In the genomic region with DNA sequence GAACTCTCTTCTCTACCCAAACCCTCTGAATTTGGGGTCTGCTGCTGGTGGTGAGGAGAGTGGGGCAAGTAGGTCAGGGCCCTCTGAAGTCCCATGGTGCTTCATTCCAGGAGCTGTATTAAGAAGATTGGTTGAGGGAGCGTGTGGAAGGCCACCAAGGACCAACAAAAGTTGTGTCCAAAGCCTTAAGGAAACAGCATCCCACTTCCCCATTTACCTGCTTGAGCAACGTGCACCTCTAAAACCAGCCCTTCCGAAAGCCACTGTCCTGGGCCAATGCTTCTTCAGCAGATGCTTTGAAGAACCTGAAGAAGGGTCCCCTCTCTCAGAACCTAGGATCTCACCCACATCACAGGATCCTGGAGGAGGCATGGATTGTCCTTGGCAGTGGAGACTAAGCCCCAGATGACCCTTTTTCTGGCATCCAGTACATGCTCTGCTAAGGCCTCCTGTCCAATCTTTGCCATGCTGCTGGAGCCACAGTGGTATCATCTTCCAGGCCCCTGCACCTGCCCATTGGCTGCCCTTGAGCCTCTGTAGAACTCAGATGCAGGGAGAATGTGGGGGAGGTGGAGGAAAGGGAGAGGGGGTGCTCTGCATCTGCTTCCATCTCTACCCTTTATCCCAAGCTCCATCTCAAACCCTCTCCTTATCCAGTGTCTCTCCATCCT, we compare ENCODE assay signal across 2 cellular contexts.
TF ChIP-seq lines count a peak whose summit lies in the region.

No MANE protein-coding gene starts in this region.

TF ChIP-seq in GM23338, 12 proteins besides CTCF, POLR2A, EP300 and RAD21:
- TF ChIP-seq, protein P1, sequence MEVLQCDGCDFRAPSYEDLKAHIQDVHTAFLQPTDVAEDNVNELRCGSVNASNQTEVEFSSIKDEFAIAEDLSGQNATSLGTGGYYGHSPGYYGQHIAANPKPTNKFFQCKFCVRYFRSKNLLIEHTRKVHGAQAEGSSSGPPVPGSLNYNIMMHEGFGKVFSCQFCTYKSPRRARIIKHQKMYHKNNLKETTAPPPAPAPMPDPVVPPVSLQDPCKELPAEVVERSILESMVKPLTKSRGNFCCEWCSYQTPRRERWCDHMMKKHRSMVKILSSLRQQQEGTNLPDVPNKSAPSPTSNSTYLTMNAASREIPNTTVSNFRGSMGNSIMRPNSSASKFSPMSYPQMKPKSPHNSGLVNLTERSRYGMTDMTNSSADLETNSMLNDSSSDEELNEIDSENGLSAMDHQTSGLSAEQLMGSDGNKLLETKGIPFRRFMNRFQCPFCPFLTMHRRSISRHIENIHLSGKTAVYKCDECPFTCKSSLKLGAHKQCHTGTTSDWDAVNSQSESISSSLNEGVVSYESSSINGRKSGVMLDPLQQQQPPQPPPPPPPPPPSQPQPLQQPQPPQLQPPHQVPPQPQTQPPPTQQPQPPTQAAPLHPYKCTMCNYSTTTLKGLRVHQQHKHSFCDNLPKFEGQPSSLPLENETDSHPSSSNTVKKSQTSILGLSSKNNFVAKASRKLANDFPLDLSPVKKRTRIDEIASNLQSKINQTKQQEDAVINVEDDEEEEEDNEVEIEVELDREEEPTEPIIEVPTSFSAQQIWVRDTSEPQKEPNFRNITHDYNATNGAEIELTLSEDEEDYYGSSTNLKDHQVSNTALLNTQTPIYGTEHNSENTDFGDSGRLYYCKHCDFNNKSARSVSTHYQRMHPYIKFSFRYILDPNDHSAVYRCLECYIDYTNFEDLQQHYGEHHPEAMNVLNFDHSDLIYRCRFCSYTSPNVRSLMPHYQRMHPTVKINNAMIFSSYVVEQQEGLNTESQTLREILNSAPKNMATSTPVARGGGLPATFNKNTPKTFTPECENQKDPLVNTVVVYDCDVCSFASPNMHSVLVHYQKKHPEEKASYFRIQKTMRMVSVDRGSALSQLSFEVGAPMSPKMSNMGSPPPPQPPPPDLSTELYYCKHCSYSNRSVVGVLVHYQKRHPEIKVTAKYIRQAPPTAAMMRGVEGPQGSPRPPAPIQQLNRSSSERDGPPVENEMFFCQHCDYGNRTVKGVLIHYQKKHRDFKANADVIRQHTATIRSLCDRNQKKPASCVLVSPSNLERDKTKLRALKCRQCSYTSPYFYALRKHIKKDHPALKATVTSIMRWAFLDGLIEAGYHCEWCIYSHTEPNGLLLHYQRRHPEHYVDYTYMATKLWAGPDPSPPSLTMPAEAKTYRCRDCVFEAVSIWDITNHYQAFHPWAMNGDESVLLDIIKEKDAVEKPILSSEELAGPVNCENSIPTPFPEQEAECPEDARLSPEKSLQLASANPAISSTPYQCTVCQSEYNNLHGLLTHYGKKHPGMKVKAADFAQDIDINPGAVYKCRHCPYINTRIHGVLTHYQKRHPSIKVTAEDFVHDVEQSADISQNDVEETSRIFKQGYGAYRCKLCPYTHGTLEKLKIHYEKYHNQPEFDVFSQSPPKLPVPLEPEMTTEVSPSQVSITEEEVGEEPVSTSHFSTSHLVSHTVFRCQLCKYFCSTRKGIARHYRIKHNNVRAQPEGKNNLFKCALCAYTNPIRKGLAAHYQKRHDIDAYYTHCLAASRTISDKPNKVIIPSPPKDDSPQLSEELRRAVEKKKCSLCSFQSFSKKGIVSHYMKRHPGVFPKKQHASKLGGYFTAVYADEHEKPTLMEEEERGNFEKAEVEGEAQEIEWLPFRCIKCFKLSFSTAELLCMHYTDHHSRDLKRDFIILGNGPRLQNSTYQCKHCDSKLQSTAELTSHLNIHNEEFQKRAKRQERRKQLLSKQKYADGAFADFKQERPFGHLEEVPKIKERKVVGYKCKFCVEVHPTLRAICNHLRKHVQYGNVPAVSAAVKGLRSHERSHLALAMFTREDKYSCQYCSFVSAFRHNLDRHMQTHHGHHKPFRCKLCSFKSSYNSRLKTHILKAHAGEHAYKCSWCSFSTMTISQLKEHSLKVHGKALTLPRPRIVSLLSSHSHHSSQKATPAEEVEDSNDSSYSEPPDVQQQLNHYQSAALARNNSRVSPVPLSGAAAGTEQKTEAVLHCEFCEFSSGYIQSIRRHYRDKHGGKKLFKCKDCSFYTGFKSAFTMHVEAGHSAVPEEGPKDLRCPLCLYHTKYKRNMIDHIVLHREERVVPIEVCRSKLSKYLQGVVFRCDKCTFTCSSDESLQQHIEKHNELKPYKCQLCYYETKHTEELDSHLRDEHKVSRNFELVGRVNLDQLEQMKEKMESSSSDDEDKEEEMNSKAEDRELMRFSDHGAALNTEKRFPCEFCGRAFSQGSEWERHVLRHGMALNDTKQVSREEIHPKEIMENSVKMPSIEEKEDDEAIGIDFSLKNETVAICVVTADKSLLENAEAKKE (CRISPR knock-in tag; IDR thresholded peaks at IDR 0.05): no peak
- TF ChIP-seq ZNF114 (CRISPR knock-in tag; IDR thresholded peaks at IDR 0.05): no peak
- no peak for TF ChIP-seq POLR2AphosphoS5 (IDR thresholded peaks at IDR 0.05; ENCODE audit: low read depth)

TF ChIP-seq in liver, 16 proteins besides CTCF, POLR2A, EP300 and RAD21:
- TF ChIP-seq, protein P2, sequence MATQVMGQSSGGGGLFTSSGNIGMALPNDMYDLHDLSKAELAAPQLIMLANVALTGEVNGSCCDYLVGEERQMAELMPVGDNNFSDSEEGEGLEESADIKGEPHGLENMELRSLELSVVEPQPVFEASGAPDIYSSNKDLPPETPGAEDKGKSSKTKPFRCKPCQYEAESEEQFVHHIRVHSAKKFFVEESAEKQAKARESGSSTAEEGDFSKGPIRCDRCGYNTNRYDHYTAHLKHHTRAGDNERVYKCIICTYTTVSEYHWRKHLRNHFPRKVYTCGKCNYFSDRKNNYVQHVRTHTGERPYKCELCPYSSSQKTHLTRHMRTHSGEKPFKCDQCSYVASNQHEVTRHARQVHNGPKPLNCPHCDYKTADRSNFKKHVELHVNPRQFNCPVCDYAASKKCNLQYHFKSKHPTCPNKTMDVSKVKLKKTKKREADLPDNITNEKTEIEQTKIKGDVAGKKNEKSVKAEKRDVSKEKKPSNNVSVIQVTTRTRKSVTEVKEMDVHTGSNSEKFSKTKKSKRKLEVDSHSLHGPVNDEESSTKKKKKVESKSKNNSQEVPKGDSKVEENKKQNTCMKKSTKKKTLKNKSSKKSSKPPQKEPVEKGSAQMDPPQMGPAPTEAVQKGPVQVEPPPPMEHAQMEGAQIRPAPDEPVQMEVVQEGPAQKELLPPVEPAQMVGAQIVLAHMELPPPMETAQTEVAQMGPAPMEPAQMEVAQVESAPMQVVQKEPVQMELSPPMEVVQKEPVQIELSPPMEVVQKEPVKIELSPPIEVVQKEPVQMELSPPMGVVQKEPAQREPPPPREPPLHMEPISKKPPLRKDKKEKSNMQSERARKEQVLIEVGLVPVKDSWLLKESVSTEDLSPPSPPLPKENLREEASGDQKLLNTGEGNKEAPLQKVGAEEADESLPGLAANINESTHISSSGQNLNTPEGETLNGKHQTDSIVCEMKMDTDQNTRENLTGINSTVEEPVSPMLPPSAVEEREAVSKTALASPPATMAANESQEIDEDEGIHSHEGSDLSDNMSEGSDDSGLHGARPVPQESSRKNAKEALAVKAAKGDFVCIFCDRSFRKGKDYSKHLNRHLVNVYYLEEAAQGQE (IDR thresholded peaks at IDR 0.05): no peak
- TF ChIP-seq EGR1 (IDR thresholded peaks at IDR 0.05; ENCODE audit: low read depth in 2 of 2) (no peak), TAF1 (conservative IDR thresholded peaks at IDR 0.05) (no peak), JUND (IDR thresholded peaks at IDR 0.05) (no peak), FOXA2 (IDR thresholded peaks at IDR 0.05) (no peak), HNF4G (IDR thresholded peaks at IDR 0.05) (no peak), HNF4A (conservative IDR thresholded peaks at IDR 0.05) (no peak)
- TF ChIP-seq, protein P3, sequence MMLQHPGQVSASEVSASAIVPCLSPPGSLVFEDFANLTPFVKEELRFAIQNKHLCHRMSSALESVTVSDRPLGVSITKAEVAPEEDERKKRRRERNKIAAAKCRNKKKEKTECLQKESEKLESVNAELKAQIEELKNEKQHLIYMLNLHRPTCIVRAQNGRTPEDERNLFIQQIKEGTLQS (IDR thresholded peaks at IDR 0.05): no peak
